In the genomic region with DNA sequence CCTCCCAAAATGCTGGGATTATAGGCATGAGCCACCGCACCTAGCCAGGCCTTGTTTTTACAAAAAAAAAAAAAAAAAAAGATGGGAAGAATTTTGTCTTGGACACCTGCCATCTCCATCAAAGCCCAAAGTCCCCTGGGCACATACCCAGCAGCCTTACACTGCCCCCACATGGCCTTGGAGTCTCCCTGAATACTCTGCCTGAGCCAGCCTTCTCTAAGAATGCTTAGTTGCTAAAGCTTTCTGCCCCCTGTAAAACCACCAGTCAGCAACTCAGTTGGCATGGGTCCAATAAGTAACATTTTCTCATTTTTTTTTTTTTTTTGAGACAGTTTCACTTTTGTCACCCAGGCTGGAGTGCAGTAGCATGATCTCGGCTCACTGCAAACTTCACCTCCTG, we compare ENCODE assay signal across 9 cellular contexts. TPM values are rescaled to one million over a fixed set of nuclear protein-coding genes. Genes with fewer than 3 reads are reported as not detected.
DNase-seq lines count a peak whose midpoint lies in the region; ATAC-seq and TF ChIP-seq lines count a peak whose summit lies in the region.
"Had no signal": no experiment of that assay in that cellular context is flagged by ENCODE, and none has a peak within 500 bp of the region (broad histone marks: within the 10 kb centered on the region; RNA-seq: fewer than 3 reads in every experiment).

No MANE protein-coding gene starts in this region.

- intact Hi-C loops in natural killer cell (cut with micrococcal nuclease) (no loop called here), lower leg skin (cut with DNase I; ENCODE audit: low total_unique reads) (no loop called here)

- H3K4me3 ChIP-seq in choroid plexus epithelial cell (ENCODE audit: low read depth, low read length) (no peak overlapping the region), lower leg skin (ENCODE audit: low read depth, poor library complexity, severe bottlenecking) (no peak overlapping the region)

- peaks cover 0 to 7% of the 10 kb centered on the region in 2 donors for H3K27me3 Mint-ChIP-seq in natural killer cell (ENCODE audit: low read depth in 2 of 2)

- H3K36me3 Mint-ChIP-seq in natural killer cell = no peaks in the 10 kb centered on the region

- H3K4me1 Mint-ChIP-seq in natural killer cell = peaks cover 8% of the 10 kb centered on the region in 2 donors

- ATAC-seq in GM18907 (IDR thresholded peaks at IDR 0.05; ENCODE audit: unreplicated experiment) = peak; percentile 51
- peak in 2 of 3 donors; percentile 62 to 70 for ATAC-seq in natural killer cell
- no peak for ATAC-seq in GM19397 (IDR thresholded peaks at IDR 0.05; ENCODE audit: unreplicated experiment)

- WGBS in lower leg skin, 2 donors = 69 to 83% methylated on average over 2 of the region's 2 CpGs

- TF ChIP-seq CTCF in choroid plexus epithelial cell (conservative IDR thresholded peaks at IDR 0.05; ENCODE audit: low read depth, low read length) (peak; percentile 66), natural killer cell (IDR thresholded peaks at IDR 0.05) (no peak), lower leg skin (IDR thresholded peaks at IDR 0.05) (no peak)

- no peak for TF ChIP-seq POLR2A in lower leg skin (IDR thresholded peaks at IDR 0.05)

- H3K27ac Mint-ChIP-seq in natural killer cell = no peak overlapping the region

- DNase-seq in LoVo (ENCODE audit: low spot score) (peak; percentile 55), choroid plexus epithelial cell (ENCODE audit: low read depth) (peak; percentile 89), natural killer cell (no peak), superior temporal gyrus (ENCODE audit: extremely low spot score) (no peak), lower leg skin (ENCODE audit: low spot score in 2 of 2) (no peak)
- DNase-seq in stimulated activated CD4-positive, alpha-beta T cell treated with anti-CD3 and anti-CD28 coated beads, Interleukin-2, amount 100 ng/mL, for 24 hours = no peak
- DNase-seq: activated gamma-delta T cell treated with Interleukin-2 at 50 U/mL for 16 hours had no signal

- H3K9me3 Mint-ChIP-seq in natural killer cell = no peaks in the 10 kb centered on the region

- no peak overlapping the region for H3K4me3 Mint-ChIP-seq in natural killer cell

RNA-seq across cellular contexts. Expression of gene SPC25, which starts 40.6 kb away (rescaled TPM):
- total RNA-seq in natural killer cell (1 to 10 TPM in 1 of 3 donors, under 1 TPM in 1, not detected in 1; 0.45 to 1.0 TPM), lower leg skin (1 to 10 TPM in 1 of 4 donors, under 1 TPM in 1, not detected in 2; 0.74 to 1.2 TPM)

RNA-seq across cellular contexts. Expression of gene NOSTRIN, which starts 47.2 kb away (rescaled TPM):
- total RNA-seq in natural killer cell (under 1 TPM in 1 of 3 donors, not detected in 2; 0.18 TPM), lower leg skin (10 to 100 TPM in 2 of 4 donors, 1 to 10 TPM in 2; 3.0 to 20.8 (median 11.0) TPM)

RNA-seq across cellular contexts. Expression of gene G6PC2, which starts 51.5 kb away (rescaled TPM):
- total RNA-seq in natural killer cell (not detected), lower leg skin (not detected)

Comparison
In these comparisons a context has a peak if more than half of its experiments do, and no peak if none do; other contexts are left out.
1. DNase-seq: peak in LoVo (single experiment) and choroid plexus epithelial cell (single experiment); none in natural killer cell (single experiment), superior temporal gyrus (single experiment), lower leg skin (0 of 2) and stimulated activated CD4-positive, alpha-beta T cell treated with anti-CD3 and anti-CD28 coated beads, Interleukin-2, amount 100 ng/mL, for 24 hours (0 of 2).